Comparison of ENCODE assay signal across 17 cellular contexts in the genomic region with DNA sequence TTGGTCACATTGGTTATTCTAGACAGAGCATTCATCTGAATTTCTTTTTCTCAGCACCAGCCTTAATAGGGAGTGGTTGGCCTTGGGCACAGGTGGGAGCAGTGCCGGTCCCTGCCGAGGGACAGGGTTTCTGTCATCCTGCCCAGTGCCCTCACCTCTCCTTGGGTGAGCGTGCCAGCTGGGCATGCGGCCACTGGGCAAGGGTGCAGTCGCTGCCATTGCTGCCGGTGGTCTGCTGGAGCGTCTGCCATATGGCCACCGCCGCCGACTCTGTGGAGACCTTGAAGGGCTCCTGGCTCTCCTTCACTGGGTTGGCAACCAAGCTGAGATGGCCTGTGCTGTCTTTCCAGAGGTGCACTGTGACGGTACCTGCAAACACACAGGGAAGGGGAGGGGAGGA. TPM values are rescaled to one million over a fixed set of nuclear protein-coding genes. Genes with fewer than 3 reads are reported as not detected.
"Had no signal": no experiment of that assay in that cellular context is flagged by ENCODE, and none has a peak within 500 bp of the region (broad histone marks: within the 10 kb centered on the region; RNA-seq: fewer than 3 reads in every experiment).

No MANE protein-coding gene starts in this region.

- H3K36me3 ChIP-seq: adrenal gland, thoracic aorta had no signal

- H3K4me1 Mint-ChIP-seq: immature natural killer cell had no signal

- H3K9me3 Mint-ChIP-seq: activated T-helper 2 cell treated with anti-CD3 and anti-CD28 coated beads, Interferon-gamma antibody, Interleukin-2, Interleukin-4, amounts not matched to agents 10 μg/mL and 5 μg/mL and 100 μg/mL, durations not matched to agents 14 hours and 24 hours and 36 hours; dendritic cell treated with granulocyte-macrophage colony-stimulating factor and Interleukin-4, amounts not matched to agents 40 ng/mL and 50 ng/mL, for 4 days; immature natural killer cell; T-helper 1 cell treated with Interleukin-12 subunit alpha and Interleukin-12 subunit beta and Interleukin-4 antibody, amounts not matched to agents 30 μg/mL and 1 μg/mL, for 36 hours had no signal

- DNase-seq: activated CD4-positive, alpha-beta T cell treated with anti-CD3 and anti-CD28 coated beads, Interleukin-2, amount 50 U/mL, for 1 hour; activated naive CD4-positive, alpha-beta T cell treated with anti-CD3 and anti-CD28 coated beads, Interleukin-2, amount 50 U/mL, for 16 hours; activated T-cell treated with anti-CD3 and anti-CD28 coated beads for 4 hours; central memory CD4-positive, alpha-beta T cell; erythroblast; immature natural killer cell; left colon; mesenchymal stem cell; small intestine; stomach had no signal

- H3K4me3 ChIP-seq: adrenal gland, stomach, thoracic aorta had no signal

- H3K9me3 ChIP-seq: adrenal gland, stomach, thoracic aorta had no signal

- ATAC-seq: left colon had no signal

- H3K27ac Mint-ChIP-seq: activated T-helper 2 cell treated with anti-CD3 and anti-CD28 coated beads, Interferon-gamma antibody, Interleukin-2, Interleukin-4, amounts not matched to agents 10 μg/mL and 5 μg/mL and 100 μg/mL, durations not matched to agents 14 hours and 24 hours and 36 hours; dendritic cell treated with granulocyte-macrophage colony-stimulating factor and Interleukin-4, amounts not matched to agents 40 ng/mL and 50 ng/mL, for 4 days; immature natural killer cell; T-helper 1 cell treated with Interleukin-12 subunit alpha and Interleukin-12 subunit beta and Interleukin-4 antibody, amounts not matched to agents 30 μg/mL and 1 μg/mL, for 36 hours had no signal

- H3K27me3 ChIP-seq: adrenal gland, stomach had no signal

- H3K27ac ChIP-seq: adrenal gland, stomach, thoracic aorta had no signal

- H3K4me3 Mint-ChIP-seq: dendritic cell treated with granulocyte-macrophage colony-stimulating factor and Interleukin-4, amounts not matched to agents 40 ng/mL and 50 ng/mL, for 4 days; immature natural killer cell; T-helper 1 cell treated with Interleukin-12 subunit alpha and Interleukin-12 subunit beta and Interleukin-4 antibody, amounts not matched to agents 30 μg/mL and 1 μg/mL, for 36 hours had no signal

- H3K36me3 Mint-ChIP-seq: immature natural killer cell had no signal

RNA-seq across cellular contexts. Expression of gene IP6K3, which starts 18.8 kb away (rescaled TPM):
- total RNA-seq: activated CD8-positive, alpha-beta memory T cell treated with anti-CD3 and anti-CD28 coated beads for 36 hours; activated T-helper 2 cell treated with anti-CD3 and anti-CD28 coated beads, Interferon-gamma antibody, Interleukin-2, Interleukin-4, amounts not matched to agents 10 μg/mL and 5 μg/mL and 100 μg/mL, durations not matched to agents 14 hours and 24 hours and 36 hours had no signal
- polyA plus RNA-seq: immature natural killer cell, neural cell had no signal
